20 cellular contexts compared by ENCODE assay signal in genomic region chr10:106440355-106440754, GRCh38.
DNase-seq lines count a peak whose midpoint lies in the region; ATAC-seq lines count a peak whose summit lies in the region.
"Had no signal": no experiment of that assay in that cellular context is flagged by ENCODE, and none has a peak within 500 bp of the region (broad histone marks: within the 10 kb centered on the region; RNA-seq: fewer than 3 reads in every experiment).

No MANE protein-coding gene starts in this region.

- 0 out of 2 replicates have a peak, but pooled peaks cover 5% of the 10 kb centered on the region for H3F3A ChIP-seq in GM23248 (ENCODE audit: insufficient read depth)

- in situ Hi-C loops in GM23248 (cut with MboI), result no loop called here

- H2AK5ac ChIP-seq in mesenchymal stem cell (ENCODE audit: low read length, severe bottlenecking), result no peak overlapping the region

- H3K9ac ChIP-seq in GM23248, result no peak overlapping the region
- no peak overlapping the region for H3K9ac ChIP-seq in mesenchymal stem cell (ENCODE audit: low read length)
- H3K9ac ChIP-seq: BLaER1 treated with 17β-estradiol and CSF1 and Interleukin-3, amounts not matched to agents 10 nM and 100 nM had no signal

- no peaks in the 10 kb centered on the region for H3K79me2 ChIP-seq in GM23248 (ENCODE audit: insufficient read depth)

- H3K14ac ChIP-seq in mesenchymal stem cell (ENCODE audit: low read length in 2 of 2), result no peak overlapping the region

- H2BK12ac ChIP-seq in mesenchymal stem cell (ENCODE audit: low read length in 2 of 2), result no peak overlapping the region

- ATAC-seq in esophagus mucosa (peak; percentile 89), GM21737 (IDR thresholded peaks at IDR 0.05; ENCODE audit: unreplicated experiment) (no peak), GM19397 (IDR thresholded peaks at IDR 0.05; ENCODE audit: unreplicated experiment) (no peak)
- ATAC-seq: Panc1 had no signal

- no peak overlapping the region for H2BK15ac ChIP-seq in mesenchymal stem cell (ENCODE audit: low read depth, poor library complexity, severe bottlenecking)

- no peak overlapping the region for H4K91ac ChIP-seq in mesenchymal stem cell (ENCODE audit: low read length)

- no peak overlapping the region for H3K18ac ChIP-seq in mesenchymal stem cell (ENCODE audit: low read depth in 1 of 2, low read length in 2 of 2)

- DNase-seq in GM23248, result peak; percentile 8
- peak; percentile 92 for DNase-seq in amniotic epithelial cell (ENCODE audit: low read depth)
- DNase-seq in mesenchymal stem cell, result peak; percentile 6
- DNase-seq in GM19238 (ENCODE audit: insufficient read length, low spot score), result no peak
- DNase-seq in NCI-H748 (lab: John Stamatoyannopoulos, UW; ENCODE audit: unreplicated experiment), result no peak
- DNase-seq: DND-41, GDM1, H9, NCI-H1048, NCI-H146, NCI-H2081, NCI-H510A, Right ventricle myocardium superior had no signal

- H3K4me3 ChIP-seq in GM23248, result no peak overlapping the region
- H3K4me3 ChIP-seq in mesenchymal stem cell (ENCODE audit: insufficient read depth in 1 of 2, low read depth in 1 of 2, low read length in 2 of 2), result no peak overlapping the region
- H3K4me3 ChIP-seq: BLaER1 treated with 17β-estradiol and CSF1 and Interleukin-3, amounts not matched to agents 10 nM and 100 nM; SK-N-MC had no signal

- no peak overlapping the region for H3K4ac ChIP-seq in mesenchymal stem cell (ENCODE audit: low read depth in 1 of 2, low read length in 2 of 2)

- no peak overlapping the region for H3K23ac ChIP-seq in mesenchymal stem cell (ENCODE audit: low read length in 2 of 2)

- no peaks in the 10 kb centered on the region for H3K9me2 ChIP-seq in GM23248 (ENCODE audit: insufficient read depth)

- H3K9me3 ChIP-seq in GM23248 (ENCODE audit: low read depth) (no peaks in the 10 kb centered on the region), mesenchymal stem cell (ENCODE audit: control insufficient read depth, low read length) (no peaks in the 10 kb centered on the region)
- H3K9me3 ChIP-seq: BLaER1 treated with 17β-estradiol and CSF1 and Interleukin-3, amounts not matched to agents 10 nM and 100 nM had no signal

- H4K20me1 ChIP-seq in GM23248 (ENCODE audit: insufficient read depth), result no peaks in the 10 kb centered on the region
- H4K20me1 ChIP-seq: BLaER1 treated with 17β-estradiol and CSF1 and Interleukin-3, amounts not matched to agents 10 nM and 100 nM had no signal

- H3K4me2 ChIP-seq in GM23248 (ENCODE audit: unreplicated experiment) (no peak overlapping the region), mesenchymal stem cell (ENCODE audit: low read length, poor library complexity, severe bottlenecking) (no peak overlapping the region)
- H3K4me2 ChIP-seq: BLaER1 treated with 17β-estradiol and CSF1 and Interleukin-3, amounts not matched to agents 10 nM and 100 nM had no signal

- WGBS in GM23248 (ENCODE audit: low coverage in 1 of 2, low lambda C conversion rate in 2 of 2, missing lambda C conversion rate in 2 of 2), 2 experiments, result 49 to 65% methylated on average over 2 of the region's 2 CpGs
- no CpG with 5 or more reads among the region's 2 CpGs for WGBS in mesenchymal stem cell

- H3K27me3 ChIP-seq in GM23248 (replicated peaks; ENCODE audit: insufficient read depth) (no peaks in the 10 kb centered on the region), mesenchymal stem cell (ENCODE audit: control insufficient read depth in 1 of 2, insufficient read depth in 1 of 2, low read length in 2 of 2) (no peaks in the 10 kb centered on the region)
- H3K27me3 ChIP-seq: BLaER1 treated with 17β-estradiol and CSF1 and Interleukin-3, amounts not matched to agents 10 nM and 100 nM had no signal

- H2AFZ ChIP-seq in GM23248, result no peak overlapping the region
- no peak overlapping the region for H2AFZ ChIP-seq in mesenchymal stem cell (ENCODE audit: low read depth, low read length)

- H2BK5ac ChIP-seq in mesenchymal stem cell (ENCODE audit: low read depth, low read length, poor library complexity, severe bottlenecking), result no peak overlapping the region

- H3K36me3 ChIP-seq in GM23248 (ENCODE audit: low read depth) (no peaks in the 10 kb centered on the region), mesenchymal stem cell (ENCODE audit: control insufficient read depth in 1 of 2, insufficient read depth in 2 of 2, low read depth in 1 of 2, low read length in 2 of 2) (no peaks in the 10 kb centered on the region)
- H3K36me3 ChIP-seq: BLaER1 treated with 17β-estradiol and CSF1 and Interleukin-3, amounts not matched to agents 10 nM and 100 nM had no signal

- H2BK120ac ChIP-seq in mesenchymal stem cell (ENCODE audit: low read depth, low read length), result no peak overlapping the region

- H3K4me1 ChIP-seq in GM23248 (ENCODE audit: insufficient read depth) (peaks cover 13% of the 10 kb centered on the region), mesenchymal stem cell (ENCODE audit: control insufficient read depth, insufficient read depth, low read depth, low read length) (no peaks in the 10 kb centered on the region)
- H3K4me1 ChIP-seq: BLaER1 treated with 17β-estradiol and CSF1 and Interleukin-3, amounts not matched to agents 10 nM and 100 nM had no signal

- no peaks in the 10 kb centered on the region for H3K79me1 ChIP-seq in mesenchymal stem cell (replicated peaks; ENCODE audit: low read length, poor library complexity, severe bottlenecking)

- no peak overlapping the region for H4K8ac ChIP-seq in mesenchymal stem cell (ENCODE audit: low read length)

- H3K27ac ChIP-seq in GM23248 (no peak overlapping the region), mesenchymal stem cell (ENCODE audit: low read length, poor library complexity, severe bottlenecking) (no peak overlapping the region)
- H3K27ac ChIP-seq: BLaER1 treated with 17β-estradiol and CSF1 and Interleukin-3, amounts not matched to agents 10 nM and 100 nM; HL-60; SK-N-MC had no signal

Comparison
In these comparisons a context has a peak if more than half of its experiments do, and no peak if none do; other contexts are left out.
1. DNase-seq: peak in GM23248 (single experiment), amniotic epithelial cell (single experiment) and mesenchymal stem cell (single experiment); none in GM19238 (single experiment) and NCI-H748 (single experiment).